Comparison of ENCODE assay signal across 1 cellular context in genomic region chr5:114179134-114179533, GRCh38.
TF ChIP-seq lines count a peak whose summit lies in the region.

No MANE protein-coding gene starts in this region.

TF ChIP-seq in WTC11, 78 proteins besides CTCF, POLR2A, EP300 and RAD21 (continued from another document):
- TF ChIP-seq, protein P1, sequence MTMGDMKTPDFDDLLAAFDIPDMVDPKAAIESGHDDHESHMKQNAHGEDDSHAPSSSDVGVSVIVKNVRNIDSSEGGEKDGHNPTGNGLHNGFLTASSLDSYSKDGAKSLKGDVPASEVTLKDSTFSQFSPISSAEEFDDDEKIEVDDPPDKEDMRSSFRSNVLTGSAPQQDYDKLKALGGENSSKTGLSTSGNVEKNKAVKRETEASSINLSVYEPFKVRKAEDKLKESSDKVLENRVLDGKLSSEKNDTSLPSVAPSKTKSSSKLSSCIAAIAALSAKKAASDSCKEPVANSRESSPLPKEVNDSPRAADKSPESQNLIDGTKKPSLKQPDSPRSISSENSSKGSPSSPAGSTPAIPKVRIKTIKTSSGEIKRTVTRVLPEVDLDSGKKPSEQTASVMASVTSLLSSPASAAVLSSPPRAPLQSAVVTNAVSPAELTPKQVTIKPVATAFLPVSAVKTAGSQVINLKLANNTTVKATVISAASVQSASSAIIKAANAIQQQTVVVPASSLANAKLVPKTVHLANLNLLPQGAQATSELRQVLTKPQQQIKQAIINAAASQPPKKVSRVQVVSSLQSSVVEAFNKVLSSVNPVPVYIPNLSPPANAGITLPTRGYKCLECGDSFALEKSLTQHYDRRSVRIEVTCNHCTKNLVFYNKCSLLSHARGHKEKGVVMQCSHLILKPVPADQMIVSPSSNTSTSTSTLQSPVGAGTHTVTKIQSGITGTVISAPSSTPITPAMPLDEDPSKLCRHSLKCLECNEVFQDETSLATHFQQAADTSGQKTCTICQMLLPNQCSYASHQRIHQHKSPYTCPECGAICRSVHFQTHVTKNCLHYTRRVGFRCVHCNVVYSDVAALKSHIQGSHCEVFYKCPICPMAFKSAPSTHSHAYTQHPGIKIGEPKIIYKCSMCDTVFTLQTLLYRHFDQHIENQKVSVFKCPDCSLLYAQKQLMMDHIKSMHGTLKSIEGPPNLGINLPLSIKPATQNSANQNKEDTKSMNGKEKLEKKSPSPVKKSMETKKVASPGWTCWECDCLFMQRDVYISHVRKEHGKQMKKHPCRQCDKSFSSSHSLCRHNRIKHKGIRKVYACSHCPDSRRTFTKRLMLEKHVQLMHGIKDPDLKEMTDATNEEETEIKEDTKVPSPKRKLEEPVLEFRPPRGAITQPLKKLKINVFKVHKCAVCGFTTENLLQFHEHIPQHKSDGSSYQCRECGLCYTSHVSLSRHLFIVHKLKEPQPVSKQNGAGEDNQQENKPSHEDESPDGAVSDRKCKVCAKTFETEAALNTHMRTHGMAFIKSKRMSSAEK (CRISPR knock-in tag; IDR thresholded peaks at IDR 0.05; ENCODE audit: borderline replicate concordance), result no peak
- no peak for TF ChIP-seq OVOL2 (CRISPR knock-in tag; IDR thresholded peaks at IDR 0.05; ENCODE audit: borderline replicate concordance)
- TF ChIP-seq ESRRA (CRISPR knock-in tag; IDR thresholded peaks at IDR 0.05; ENCODE audit: borderline replicate concordance), result no peak
- TF ChIP-seq GTF2I (CRISPR knock-in tag; conservative IDR thresholded peaks at IDR 0.05), result no peak
- TF ChIP-seq ZNF317 (CRISPR knock-in tag; IDR thresholded peaks at IDR 0.05; ENCODE audit: borderline replicate concordance, low read depth), result no peak
- no peak for TF ChIP-seq SMAD4 (CRISPR knock-in tag; IDR thresholded peaks at IDR 0.05)
- TF ChIP-seq, protein P2, sequence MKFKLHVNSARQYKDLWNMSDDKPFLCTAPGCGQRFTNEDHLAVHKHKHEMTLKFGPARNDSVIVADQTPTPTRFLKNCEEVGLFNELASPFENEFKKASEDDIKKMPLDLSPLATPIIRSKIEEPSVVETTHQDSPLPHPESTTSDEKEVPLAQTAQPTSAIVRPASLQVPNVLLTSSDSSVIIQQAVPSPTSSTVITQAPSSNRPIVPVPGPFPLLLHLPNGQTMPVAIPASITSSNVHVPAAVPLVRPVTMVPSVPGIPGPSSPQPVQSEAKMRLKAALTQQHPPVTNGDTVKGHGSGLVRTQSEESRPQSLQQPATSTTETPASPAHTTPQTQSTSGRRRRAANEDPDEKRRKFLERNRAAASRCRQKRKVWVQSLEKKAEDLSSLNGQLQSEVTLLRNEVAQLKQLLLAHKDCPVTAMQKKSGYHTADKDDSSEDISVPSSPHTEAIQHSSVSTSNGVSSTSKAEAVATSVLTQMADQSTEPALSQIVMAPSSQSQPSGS (CRISPR knock-in tag; IDR thresholded peaks at IDR 0.05; ENCODE audit: borderline replicate concordance, low read depth), result no peak
